Comparison of ENCODE assay signal across 10 cellular contexts in the genomic region with DNA sequence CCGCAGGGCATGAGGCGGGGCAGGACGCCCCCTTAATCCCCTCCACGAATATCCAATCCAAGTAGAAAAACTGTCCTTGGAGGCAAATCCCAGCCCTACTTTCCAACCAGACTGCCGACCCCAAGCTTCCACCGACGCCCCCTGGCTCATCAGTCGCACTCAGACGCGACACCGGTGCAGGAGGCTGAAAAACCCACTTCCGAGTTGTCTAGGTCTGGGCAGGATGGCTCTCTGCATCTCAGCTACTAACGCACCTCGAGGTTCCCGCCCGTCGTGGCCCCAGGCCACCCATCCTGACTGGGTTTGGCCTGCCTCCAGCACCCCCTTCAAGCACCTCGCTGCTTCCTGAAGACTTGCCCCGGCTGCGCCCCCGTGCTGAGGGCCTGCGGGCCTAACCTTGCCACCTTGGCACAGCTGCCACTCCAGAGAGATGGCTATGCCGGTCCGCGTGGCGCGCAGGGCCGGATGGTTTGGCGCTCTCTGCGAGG. TPM values are rescaled to one million over a fixed set of nuclear protein-coding genes. Genes with fewer than 3 reads are reported as not detected.
DNase-seq lines count a peak whose midpoint lies in the region; ATAC-seq, FAIRE-seq and TF ChIP-seq lines count a peak whose summit lies in the region.
"Had no signal": no experiment of that assay in that cellular context is flagged by ENCODE, and none has a peak within 500 bp of the region (broad histone marks: within the 10 kb centered on the region; RNA-seq: fewer than 3 reads in every experiment).

No MANE protein-coding gene starts in this region.

- peaks cover under 1% of the 10 kb centered on the region for H3K36me3 Mint-ChIP-seq in nephron progenitor cell (ENCODE audit: low read depth)

- FAIRE-seq in GM12891 (lab: Jason Lieb, UNC) = no peak

- no peaks in the 10 kb centered on the region for H3K36me3 ChIP-seq in esophagus muscularis mucosa

- peak overlapping the region; percentile 95 to 98 (median 97) for H3K27ac ChIP-seq in esophagus muscularis mucosa (replicated peaks in 1 of 4)

- no peak for TF ChIP-seq EP300 in esophagus muscularis mucosa (IDR thresholded peaks at IDR 0.05)

- WGBS in esophagus muscularis mucosa = 5% methylated on average over 18 of the region's 30 CpGs

- TF ChIP-seq POLR2A in esophagus muscularis mucosa (IDR thresholded peaks at IDR 0.05; ENCODE audit: low read depth) = no peak
- TF ChIP-seq POLR2A in GM12891 (IDR thresholded peaks at IDR 0.05; ENCODE audit: low read depth, low read length) = no peak

- intact Hi-C loops in Right ventricle myocardium inferior (cut with DNase I) (loop anchor here (5.0 kb wide), 1 partner anchor 41 kb away; no protein-coding TSS in a partner anchor), cardiac septum (cut with DNase I) (loop anchor here (5.0 kb wide), 1 partner anchor 414 kb away; no protein-coding TSS in a partner anchor), esophagus muscularis mucosa (cut with DNase I) (no loop called here)

- peak overlapping the region; percentile 92 for H3K27ac Mint-ChIP-seq in nephron progenitor cell

- H3K9me3 Mint-ChIP-seq in nephron progenitor cell = no peaks in the 10 kb centered on the region

- H3K4me3 ChIP-seq in esophagus muscularis mucosa = peak overlapping the region; percentile 74 to 96 (median 88)

- peaks cover 11% of the 10 kb centered on the region for H3K27me3 Mint-ChIP-seq in nephron progenitor cell (ENCODE audit: low read depth, poor library complexity)

- H3K4me3 Mint-ChIP-seq in nephron progenitor cell = peak overlapping the region; percentile 85

- ATAC-seq in Right ventricle myocardium inferior = peak; percentile 20

- H3K4me1 Mint-ChIP-seq in nephron progenitor cell = peaks cover 55% of the 10 kb centered on the region

- H3K4me1 ChIP-seq in esophagus muscularis mucosa = peaks cover 8 to 85% (median 75%) of the 10 kb centered on the region in 4 donors

- H3K27me3 ChIP-seq in esophagus muscularis mucosa = peaks cover 0 to 15% (median 0%) of the 10 kb centered on the region in 4 donors

- no peak for TF ChIP-seq CTCF in esophagus muscularis mucosa (IDR thresholded peaks at IDR 0.05)
- TF ChIP-seq CTCF in nephron progenitor cell (IDR thresholded peaks at IDR 0.05) = no peak

- no peaks in the 10 kb centered on the region for H3K9me3 ChIP-seq in esophagus muscularis mucosa

- DNase-seq in Right ventricle myocardium inferior (ENCODE audit: missing footprints) (no peak), cardiac septum (ENCODE audit: low spot score) (no peak), esophagus muscularis mucosa (ENCODE audit: extremely low spot score) (no peak), nephron progenitor cell (peak; percentile 30), SKM-1 (lab: John Stamatoyannopoulos, UW; ENCODE audit: unreplicated experiment) (no peak), MV-4-11 (lab: John Stamatoyannopoulos, UW) (no peak), GM12891 (ENCODE audit: insufficient read length, low spot score) (no peak)
- DNase-seq in activated CD4-positive, CD25-positive, alpha-beta regulatory T cell treated with anti-CD3 and anti-CD28 coated beads, Interleukin-2, amount 50 U/mL, for 72 hours = no peak
- DNase-seq: DMS153, NCI-H1694 had no signal

TF ChIP-seq in GM12891, 5 proteins besides CTCF, POLR2A, EP300 and RAD21:
- TF ChIP-seq SPI1 (IDR thresholded peaks at IDR 0.05; ENCODE audit: low read depth, low read length) (no peak), POU2F2 (IDR thresholded peaks at IDR 0.05; ENCODE audit: low read depth, low read length) (no peak), PAX5 (IDR thresholded peaks at IDR 0.05; ENCODE audit: insufficient read depth, low read length, severe bottlenecking) (no peak), TAF1 (IDR thresholded peaks at IDR 0.05; ENCODE audit: low read depth, low read length) (no peak), POLR2AphosphoS5 (IDR thresholded peaks at IDR 0.05; ENCODE audit: low read depth, low read length) (no peak)

RNA-seq across cellular contexts. Expression of a gene that starts 15.5 kb away (rescaled TPM):
- total RNA-seq in Right ventricle myocardium inferior (35.2 TPM), cardiac septum (16.5 TPM), esophagus muscularis mucosa (100 to 1,000 TPM; 101 to 312 (median 188) TPM)
- polyA plus RNA-seq in GM12891 (2012; ENCODE audit: low read depth, missing spikeins) = not detected
